18 cellular contexts compared by ENCODE assay signal in genomic region chr10:125172694-125173093, GRCh38. TPM values are rescaled to one million over a fixed set of nuclear protein-coding genes. Genes with fewer than 3 reads are reported as not detected.
DNase-seq lines count a peak whose midpoint lies in the region; ATAC-seq and TF ChIP-seq lines count a peak whose summit lies in the region.
"Had no signal": no experiment of that assay in that cellular context is flagged by ENCODE, and none has a peak within 500 bp of the region (broad histone marks: within the 10 kb centered on the region; RNA-seq: fewer than 3 reads in every experiment).

No MANE protein-coding gene starts in this region.

- H3K36me3 ChIP-seq in right atrium auricular region (no peaks in the 10 kb centered on the region), heart left ventricle (no peaks in the 10 kb centered on the region), A673 (ENCODE audit: insufficient read depth, low read length, poor library complexity, severe bottlenecking) (no peaks in the 10 kb centered on the region)

- BruUV-seq in A673 (replicated peaks; lab: Mats Ljungman, UMichigan) = no TSS peak

- H3K4me1 ChIP-seq in right atrium auricular region = no peaks in the 10 kb centered on the region
- H3K4me1 ChIP-seq in heart left ventricle = no peaks in the 10 kb centered on the region
- no peaks in the 10 kb centered on the region for H3K4me1 ChIP-seq in A673 (ENCODE audit: insufficient read depth, low read length, poor library complexity, severe bottlenecking)

- DNase-seq in right atrium auricular region (ENCODE audit: low spot score) (peak; percentile 5), heart left ventricle (no peak), dedifferentiated amniotic fluid mesenchymal stem cell (ENCODE audit: extremely low spot score) (peak; percentile 9), osteocyte (ENCODE audit: extremely low spot score, unreplicated experiment) (peak; percentile 40), A673 (ENCODE audit: low spot score) (no peak), NAMALWA (ENCODE audit: low spot score) (no peak)
- DNase-seq in activated T-cell treated with anti-CD3 and anti-CD28 coated beads, Interleukin-2, amount 50 U/mL, for 4 hours = no peak
- DNase-seq: 8988T; C1 segment of cervical spinal cord; Calu3; CD4-positive, alpha-beta memory T cell; COR-L47; DMS79 treated with DMSO at 0.1 percent for 48 hours; GF-D8; H9 had no signal

- no peaks in the 10 kb centered on the region for H3K9me3 ChIP-seq in right atrium auricular region
- H3K9me3 ChIP-seq in heart left ventricle = no peaks in the 10 kb centered on the region
- H3K9me3 ChIP-seq in A673 (ENCODE audit: low read depth, low read length, poor library complexity, severe bottlenecking) = no peaks in the 10 kb centered on the region
- H3K9me3 ChIP-seq: A549 had no signal

- POLR2A ChIA-PET in A673 (lab: Charles Lee; ENCODE audit: low non-redundant PET) = no interaction called here

- TF ChIP-seq CTCF in right atrium auricular region (IDR thresholded peaks at IDR 0.05) (no peak), heart left ventricle (IDR thresholded peaks at IDR 0.05) (no peak), osteocyte (IDR thresholded peaks at IDR 0.05) (no peak), A673 (conservative IDR thresholded peaks at IDR 0.05; ENCODE audit: low read depth, low read length) (no peak)

- CTCF ChIA-PET in A673 (lab: Charles Lee) = interaction anchor here (0.8 kb wide), 1 partner anchor 20 kb away, joined by 3 read pairs; no protein-coding TSS in a partner anchor

- intact Hi-C loops in heart left ventricle (cut with DNase I) (loop anchor here in 1 of 10 donors (10.0 kb wide), 1 partner anchor 192 kb away; no protein-coding TSS in a partner anchor), A673 (cut with micrococcal nuclease; ENCODE audit: unreplicated experiment) (no loop called here)

- H3K27me3 Mint-ChIP-seq in osteocyte (ENCODE audit: unreplicated experiment) = peaks cover 33% of the 10 kb centered on the region
- peaks cover 18% of the 10 kb centered on the region for H3K27me3 Mint-ChIP-seq in activated T-cell treated with anti-CD3 and anti-CD28 coated beads, Interleukin-2, amount 50 U/mL, for 4 hours (ENCODE audit: low read depth)

- H3K9me3 Mint-ChIP-seq in osteocyte (ENCODE audit: unreplicated experiment) = no peaks in the 10 kb centered on the region
- peaks cover 5% of the 10 kb centered on the region for H3K9me3 Mint-ChIP-seq in activated T-cell treated with anti-CD3 and anti-CD28 coated beads, Interleukin-2, amount 50 U/mL, for 4 hours
- H3K9me3 Mint-ChIP-seq: GM23338, H9 had no signal

- H3K27ac ChIP-seq in right atrium auricular region (no peak overlapping the region), heart left ventricle (no peak overlapping the region), A673 (ENCODE audit: low read depth, low read length, poor library complexity, severe bottlenecking) (no peak overlapping the region)
- H3K27ac ChIP-seq: A549 had no signal

- H3K27me3 ChIP-seq in right atrium auricular region (no peaks in the 10 kb centered on the region), heart left ventricle (peaks cover 0 to 15% (median 0%) of the 10 kb centered on the region in 9 donors), A673 (replicated peaks; ENCODE audit: insufficient read depth, low read depth, low read length, poor library complexity) (peaks cover 4% of the 10 kb centered on the region)

- no peaks in the 10 kb centered on the region for H3K36me3 Mint-ChIP-seq in osteocyte (ENCODE audit: unreplicated experiment)
- H3K36me3 Mint-ChIP-seq in activated T-cell treated with anti-CD3 and anti-CD28 coated beads, Interleukin-2, amount 50 U/mL, for 4 hours (ENCODE audit: insufficient read depth) = no peaks in the 10 kb centered on the region
- H3K36me3 Mint-ChIP-seq: CD4-positive, alpha-beta memory T cell had no signal

- H3K4me3 Mint-ChIP-seq in osteocyte (ENCODE audit: unreplicated experiment) = no peak overlapping the region
- H3K4me3 Mint-ChIP-seq in activated T-cell treated with anti-CD3 and anti-CD28 coated beads, Interleukin-2, amount 50 U/mL, for 4 hours = no peak overlapping the region
- H3K4me3 Mint-ChIP-seq: CD4-positive, alpha-beta memory T cell; GM23338; H9 had no signal

- TF ChIP-seq POLR2A in heart left ventricle (IDR thresholded peaks at IDR 0.05) = no peak

- H3K4me3 ChIP-seq in right atrium auricular region (no peak overlapping the region), heart left ventricle (no peak overlapping the region), A673 (ENCODE audit: low read depth, low read length, poor library complexity, severe bottlenecking) (no peak overlapping the region)
- H3K4me3 ChIP-seq: A549, GM23338 had no signal

- WGBS in heart left ventricle, 4 donors = 94 to 97% (median 96%) methylated on average over 9 of the region's 9 CpGs

- peaks cover 6% of the 10 kb centered on the region for H3K4me1 Mint-ChIP-seq in osteocyte (ENCODE audit: unreplicated experiment)
- no peaks in the 10 kb centered on the region for H3K4me1 Mint-ChIP-seq in activated T-cell treated with anti-CD3 and anti-CD28 coated beads, Interleukin-2, amount 50 U/mL, for 4 hours (ENCODE audit: low read depth)
- H3K4me1 Mint-ChIP-seq: CD4-positive, alpha-beta memory T cell had no signal

- ATAC-seq in heart left ventricle = no peak
- no peak for ATAC-seq in activated T-cell treated with anti-CD3 and anti-CD28 coated beads, Interleukin-2, amount 50 U/mL, for 4 hours
- ATAC-seq: GM23338, HCT116 had no signal

- H3K27ac Mint-ChIP-seq in osteocyte (ENCODE audit: unreplicated experiment) = no peak overlapping the region
- H3K27ac Mint-ChIP-seq: CD4-positive, alpha-beta memory T cell; GM23338; H9 had no signal

RNA-seq across cellular contexts. Expression of gene CTBP2, which starts 12.3 kb away (rescaled TPM):
- 10 to 100 TPM; 26.0 to 36.0 TPM for total RNA-seq in right atrium auricular region
- total RNA-seq in heart left ventricle = 10 to 100 TPM; 23.9 to 45.5 (median 30.0) TPM
- 10 to 100 TPM; 10.1 to 29.1 TPM for polyA plus RNA-seq in heart left ventricle
- 125 and 127 TPM in 2 replicates for total RNA-seq in osteocyte
- 77.8 and 81.7 TPM in 2 replicates for total RNA-seq in A673 (2021)
- 1 to 10 TPM; 1.0 to 1.4 (median 1.3) TPM for total RNA-seq in activated T-cell treated with anti-CD3 and anti-CD28 coated beads, Interleukin-2, amount 50 U/mL, for 4 hours

Comparison
In these comparisons a context has a peak if more than half of its experiments do, and no peak if none do; other contexts are left out.
1. DNase-seq: peak in right atrium auricular region (single experiment), dedifferentiated amniotic fluid mesenchymal stem cell (single experiment) and osteocyte (single experiment); none in heart left ventricle (0 of 5), A673 (single experiment), activated T-cell treated with anti-CD3 and anti-CD28 coated beads, Interleukin-2, amount 50 U/mL, for 4 hours (single experiment) and NAMALWA (single experiment).
2. RNA of gene CTBP2, which starts 12.3 kb away (total RNA-seq): 125 to 127 TPM in osteocyte, 77.8 to 81.7 TPM in A673, 26.0 to 36.0 TPM in right atrium auricular region and 23.9 to 45.5 TPM in heart left ventricle; 1.0 to 1.4 TPM in activated T-cell treated with anti-CD3 and anti-CD28 coated beads, Interleukin-2, amount 50 U/mL, for 4 hours; every median in the first group is over 10 times any median in the second.